8 cellular contexts compared by ENCODE assay signal in genomic region chr19:44988896-44989563, GRCh38. TPM values are rescaled to one million over a fixed set of nuclear protein-coding genes. Genes with fewer than 3 reads are reported as not detected.
DNase-seq lines count a peak whose midpoint lies in the region; ATAC-seq and TF ChIP-seq lines count a peak whose summit lies in the region.

No MANE protein-coding gene starts in this region.

- H3K4me3 ChIP-seq in KMS-11 (IDR thresholded peaks at IDR 0.05; ENCODE audit: insufficient read depth, low read depth, low read length), result no peak overlapping the region

- H4K20me1 ChIP-seq in KMS-11 (ENCODE audit: insufficient read depth), result no peaks in the 10 kb centered on the region

- H3K36me3 ChIP-seq in KMS-11 (ENCODE audit: insufficient read depth), result no peaks in the 10 kb centered on the region

- TF ChIP-seq CTCF in KMS-11 (conservative IDR thresholded peaks at IDR 0.05; ENCODE audit: low read depth, low read length) (peak; percentile 87), VCaP (conservative IDR thresholded peaks at IDR 0.05) (peak; percentile 81), brain (conservative IDR thresholded peaks at IDR 0.05) (peak; percentile 39 to 65)

- H3K4me3 Mint-ChIP-seq in brain, result no peak overlapping the region

- DNase-seq in EL (peak; percentile 64), kidney tubule cell (ENCODE audit: low spot score) (peak; percentile 57), DMS79 (lab: John Stamatoyannopoulos, UW) (no peak)
- DNase-seq in stimulated activated CD4-positive, alpha-beta T cell treated with anti-CD3 and anti-CD28 coated beads, Interleukin-4, amount 100 ng/mL, for 24 hours, result peak; percentile 69

- ATAC-seq in GM19035 (IDR thresholded peaks at IDR 0.05; ENCODE audit: unreplicated experiment), result no peak

- peaks cover 5% of the 10 kb centered on the region for H3K4me1 Mint-ChIP-seq in brain

- peak overlapping the region in 4 of 5 experiments; percentile 47 to 84 (median 76) for H3K27ac Mint-ChIP-seq in brain

- H3K79me2 ChIP-seq in KMS-11 (ENCODE audit: insufficient read depth, low read depth), result no peaks in the 10 kb centered on the region

- H3K4me1 ChIP-seq in KMS-11 (ENCODE audit: low read depth, poor library complexity, severe bottlenecking), result peaks cover 22% of the 10 kb centered on the region

- no peaks in the 10 kb centered on the region for H3K9me3 Mint-ChIP-seq in brain

- H3K27me3 ChIP-seq in KMS-11 (ENCODE audit: insufficient read depth, low read depth), result no peaks in the 10 kb centered on the region

- H3K27ac ChIP-seq in KMS-11, result no peak overlapping the region
- no peak overlapping the region for H3K27ac ChIP-seq in VCaP

- no peaks in the 10 kb centered on the region for H3K27me3 Mint-ChIP-seq in brain

- H3K4me2 ChIP-seq in KMS-11, result no peak overlapping the region

- H3K9ac ChIP-seq in KMS-11, result no peak overlapping the region

- H2AFZ ChIP-seq in KMS-11 (ENCODE audit: low read depth), result no peak overlapping the region

- H3K36me3 Mint-ChIP-seq in brain, result peaks cover 56% of the 10 kb centered on the region

RNA-seq across cellular contexts. Expression of gene RELB, which starts 12.2 kb away (rescaled TPM):
- 1.8 TPM for polyA plus RNA-seq in brain (ENCODE audit: insufficient read depth, low read depth, low replicate concordance)

RNA-seq across cellular contexts. Expression of gene CLPTM1, which starts 33.9 kb away (rescaled TPM):
- polyA plus RNA-seq in brain (ENCODE audit: insufficient read depth, low read depth, low replicate concordance), result 141 TPM

RNA-seq across cellular contexts. Expression of gene APOC2, which starts 43.2 kb away (rescaled TPM):
- 19.3 TPM for polyA plus RNA-seq in brain (ENCODE audit: insufficient read depth, low read depth, low replicate concordance)

RNA-seq across cellular contexts. Expression of gene APOC4, which starts 47.0 kb away (rescaled TPM):
- polyA plus RNA-seq in brain (ENCODE audit: insufficient read depth, low read depth, low replicate concordance), result not detected

RNA-seq across cellular contexts. Expression of gene CLASRP, which starts 49.8 kb away (rescaled TPM):
- polyA plus RNA-seq in brain (ENCODE audit: insufficient read depth, low read depth, low replicate concordance), result 23.6 TPM
